Comparison of ENCODE assay signal across 17 cellular contexts in genomic region chr3:195003893-195004289, GRCh38.
"Had no signal": no experiment of that assay in that cellular context is flagged by ENCODE, and none has a peak within 500 bp of the region (broad histone marks: within the 10 kb centered on the region; RNA-seq: fewer than 3 reads in every experiment).

No MANE protein-coding gene starts in this region.

- DNase-seq: activated CD4-positive, alpha-beta T cell treated with anti-CD3 and anti-CD28 coated beads, Interleukin-2, amount 50 U/mL, for 48 hours; activated effector memory CD4-positive, alpha-beta T cell treated with anti-CD3 and anti-CD28 coated beads, Interleukin-2, amount 50 U/mL, for 16 hours; effector CD4-positive, alpha-beta T cell; left ventricle myocardium superior; mesenchymal stem cell; natural killer cell; posterior cingulate gyrus; small intestine; stimulated activated CD4-positive, alpha-beta T cell treated with anti-CD3 and anti-CD28 coated beads, Interleukin-4, amount 100 ng/mL, for 24 hours; stimulated activated naive CD4-positive, alpha-beta T cell treated with Interleukin-2 at 50 U/mL for 16 hours had no signal

- FAIRE-seq: colon, keratinocyte, small intestine had no signal

- H3K27me3 ChIP-seq: cardiac muscle cell, hepatocyte, tibial nerve had no signal

- H3K4me3 ChIP-seq: cardiac muscle cell, esophagus muscularis mucosa, hepatocyte, tibial nerve had no signal

- H3K27ac ChIP-seq: cardiac muscle cell had no signal

- ATAC-seq: activated naive CD4-positive, alpha-beta T cell treated with anti-CD3 and anti-CD28 coated beads, Interleukin-2, amount 50 U/mL, for 72 hours; natural killer cell had no signal
